ENCODE assay signal across 8 cellular contexts in genomic region chr19:10087296-10088061, GRCh38. TPM values are rescaled to one million over a fixed set of nuclear protein-coding genes. Genes with fewer than 3 reads are reported as not detected.
A peak's percentile ranks its signal among the peaks of the same experiment; 100 is the strongest.
DNase-seq lines count a peak whose midpoint lies in the region; ATAC-seq and TF ChIP-seq lines count a peak whose summit lies in the region.

No MANE protein-coding gene starts in this region.

- peak overlapping the region; percentile 56 for H3K4me2 ChIP-seq in fibroblast of lung (ENCODE audit: extremely low read depth, insufficient read depth, low read length)

- no peaks in the 10 kb centered on the region for H4K20me1 ChIP-seq in fibroblast of lung (ENCODE audit: control insufficient read depth, extremely low read depth, insufficient read depth, low read length)

- POLR2A ChIA-PET in RWPE1 (lab: Yijun Ruan, JAX; ENCODE audit: low non-redundant PET), result no interaction called here

- TF ChIP-seq CTCF in GM12875 (IDR thresholded peaks at IDR 0.05; ENCODE audit: borderline replicate concordance, insufficient read depth, low read depth, low read length) (no peak), RWPE1 (conservative IDR thresholded peaks at IDR 0.05; ENCODE audit: low read depth) (no peak), fibroblast of lung (conservative IDR thresholded peaks at IDR 0.05 in 1 of 2, IDR thresholded peaks at IDR 0.05 in 1 of 2; ENCODE audit: low read depth in 1 of 2, low read length in 2 of 2) (no peak)

- H3K4me3 ChIP-seq in GM12875 (ENCODE audit: low read depth, low read length) (peak overlapping the region; percentile 95), fibroblast of lung (replicated peaks in 1 of 4; ENCODE audit: control extremely low read depth in 1 of 4, insufficient read depth in 1 of 4, low read depth in 3 of 4, low read length in 4 of 4) (peak overlapping the region; percentile 23 to 99 (median 77)), skeletal muscle tissue (ENCODE audit: low read length in 3 of 3) (peak overlapping the region in 1 of 3 donors; percentile 56)

- no peak for DNase-seq in RWPE1 (ENCODE audit: low spot score)
- no peak for DNase-seq in fibroblast of lung (ENCODE audit: low read depth in 2 of 2)
- no peak for DNase-seq in NCI-H82 (lab: John Stamatoyannopoulos, UW)
- DNase-seq in NOMO-1 (lab: John Stamatoyannopoulos, UW; ENCODE audit: unreplicated experiment in 2 of 2), result no peak
- no peak for DNase-seq in C1 segment of cervical spinal cord (lab: John Stamatoyannopoulos, UW)

- H3K79me2 ChIP-seq in fibroblast of lung (ENCODE audit: control insufficient read depth, insufficient read depth, low read length), result no peaks in the 10 kb centered on the region

- CTCF ChIA-PET in RWPE1 (lab: Yijun Ruan, JAX), result no interaction called here

- H3K27me3 ChIP-seq in fibroblast of lung (ENCODE audit: control insufficient read depth, insufficient read depth, low read length), result no peaks in the 10 kb centered on the region
- peaks cover 0 to 19% (median 6%) of the 10 kb centered on the region in 3 donors for H3K27me3 ChIP-seq in skeletal muscle tissue (ENCODE audit: control insufficient read depth in 3 of 3, insufficient read depth in 3 of 3, low read length in 3 of 3)

- peak overlapping the region; percentile 72 for H3K27ac ChIP-seq in RWPE1
- no peak overlapping the region for H3K27ac ChIP-seq in fibroblast of lung (ENCODE audit: insufficient read depth, low read length)
- H3K27ac ChIP-seq in skeletal muscle tissue (ENCODE audit: low read depth, low read length), result peak overlapping the region; percentile 75

- H3K9me3 ChIP-seq in fibroblast of lung (ENCODE audit: control insufficient read depth, insufficient read depth, low read depth, low read length), result no peaks in the 10 kb centered on the region
- H3K9me3 ChIP-seq in skeletal muscle tissue (ENCODE audit: control insufficient read depth in 3 of 3, low read length in 3 of 3), result peaks cover 0 to 6% (median 0%) of the 10 kb centered on the region in 3 donors

- no peak overlapping the region for H2AFZ ChIP-seq in fibroblast of lung (ENCODE audit: low read length)

- H3K9ac ChIP-seq in fibroblast of lung (ENCODE audit: insufficient read depth, low read length) (peak overlapping the region; percentile 7), skeletal muscle tissue (ENCODE audit: low read depth in 1 of 3, low read length in 3 of 3) (peak overlapping the region in 1 of 3 donors; percentile 83)

- ATAC-seq in activated CD4-positive, CD25-positive, alpha-beta regulatory T cell treated with anti-CD3 and anti-CD28 coated beads, Interleukin-2, amount 50 U/mL, for 24 hours, result no peak

- no peaks in the 10 kb centered on the region for H3K4me1 ChIP-seq in fibroblast of lung (ENCODE audit: control insufficient read depth, extremely low read depth, insufficient read depth, low read length)
- peaks cover 5 to 7% (median 5%) of the 10 kb centered on the region in 3 donors for H3K4me1 ChIP-seq in skeletal muscle tissue (ENCODE audit: control insufficient read depth in 3 of 3, insufficient read depth in 3 of 3, low read length in 3 of 3)

- H3K36me3 ChIP-seq in fibroblast of lung (ENCODE audit: control insufficient read depth, insufficient read depth, low read length) (peaks cover 10% of the 10 kb centered on the region), skeletal muscle tissue (ENCODE audit: control insufficient read depth in 3 of 3, insufficient read depth in 3 of 3, low read length in 3 of 3) (peaks cover 0 to 9% (median 5%) of the 10 kb centered on the region in 3 donors)

RNA-seq across cellular contexts. Expression of gene SHFL, which starts 1.4 kb away (rescaled TPM):
- total RNA-seq in fibroblast of lung (25.7 and 29.4 TPM in 2 replicates), skeletal muscle tissue (5.2 TPM)
- polyA plus RNA-seq in fibroblast of lung, result 17.0 and 29.0 TPM in 2 replicates
- polyA plus RNA-seq in fibroblast of lung (2012), result 20.6 and 28.2 TPM in 2 replicates
- 14.5 and 15.7 TPM in 2 replicates for polyA minus RNA-seq in fibroblast of lung (ENCODE audit: low replicate concordance)

RNA-seq across cellular contexts. Expression of gene ANGPTL6, which starts 15.0 kb away (rescaled TPM):
- total RNA-seq in fibroblast of lung (0.26 and 0.33 TPM in 2 replicates), skeletal muscle tissue (6.3 TPM)
- polyA plus RNA-seq in fibroblast of lung, result 0.12 and 0.14 TPM in 2 replicates
- polyA plus RNA-seq in fibroblast of lung (2012), result 0.15 and 0.16 TPM in 2 replicates
- 0.44 TPM in 1 of 2 replicates, not detected in the other for polyA minus RNA-seq in fibroblast of lung (ENCODE audit: low replicate concordance)

RNA-seq across cellular contexts. Expression of gene PPAN, which starts 18.7 kb away (rescaled TPM):
- total RNA-seq in fibroblast of lung (22.6 and 26.5 TPM in 2 replicates), skeletal muscle tissue (14.6 TPM)
- polyA plus RNA-seq in fibroblast of lung, result 15.3 and 19.7 TPM in 2 replicates
- 23.1 and 33.0 TPM in 2 replicates for polyA plus RNA-seq in fibroblast of lung (2012)
- 54.1 and 151 TPM in 2 replicates for polyA minus RNA-seq in fibroblast of lung (ENCODE audit: low replicate concordance)

RNA-seq across cellular contexts. Expression of gene P2RY11, which starts 24.0 kb away (rescaled TPM):
- total RNA-seq in fibroblast of lung (2.6 and 3.3 TPM in 2 replicates), skeletal muscle tissue (1.6 TPM)
- polyA plus RNA-seq in fibroblast of lung, result 0.68 and 0.88 TPM in 2 replicates
- 2.8 and 3.2 TPM in 2 replicates for polyA plus RNA-seq in fibroblast of lung (2012)
- polyA minus RNA-seq in fibroblast of lung (ENCODE audit: low replicate concordance), result 0.96 and 8.7 TPM in 2 replicates

RNA-seq across cellular contexts. Expression of gene EIF3G, which starts 32.2 kb away (rescaled TPM):
- 296 and 385 TPM in 2 replicates for total RNA-seq in fibroblast of lung
- 169 and 236 TPM in 2 replicates for polyA plus RNA-seq in fibroblast of lung
- polyA plus RNA-seq in fibroblast of lung (2012), result 190 and 275 TPM in 2 replicates
- polyA minus RNA-seq in fibroblast of lung (ENCODE audit: low replicate concordance), result 106 and 110 TPM in 2 replicates
- total RNA-seq in skeletal muscle tissue, result 421 TPM
